Comparison of ENCODE assay signal across 19 cellular contexts in genomic region chr10:63123963-63124362, GRCh38. TPM values are rescaled to one million over a fixed set of nuclear protein-coding genes. Genes with fewer than 3 reads are reported as not detected.
A peak's percentile ranks its signal among the peaks of the same experiment; 100 is the strongest.
DNase-seq lines count a peak whose midpoint lies in the region; ATAC-seq, FAIRE-seq and TF ChIP-seq lines count a peak whose summit lies in the region.
"Had no signal": no experiment of that assay in that cellular context is flagged by ENCODE, and none has a peak within 500 bp of the region (broad histone marks: within the 10 kb centered on the region; RNA-seq: fewer than 3 reads in every experiment).

No MANE protein-coding gene starts in this region.

- no peak overlapping the region for H2BK120ac ChIP-seq in mesenchymal stem cell (ENCODE audit: low read depth, low read length)

- no peak overlapping the region for H3K4ac ChIP-seq in mesenchymal stem cell (ENCODE audit: low read depth in 1 of 2, low read length in 2 of 2)

- TF ChIP-seq CTCF in HepG2 (CRISPR knock-in tag; IDR thresholded peaks at IDR 0.05) (no peak), right lobe of liver (IDR thresholded peaks at IDR 0.05) (no peak), astrocyte (IDR thresholded peaks at IDR 0.05; ENCODE audit: insufficient read depth, low read depth, low read length) (no peak), choroid plexus epithelial cell (conservative IDR thresholded peaks at IDR 0.05; ENCODE audit: low read depth, low read length) (no peak)

- CTCF ChIA-PET in HepG2 (lab: Yijun Ruan, JAX; ENCODE audit: low intra/inter-chr PET ratio, low total read pairs): no interaction called here

- FAIRE-seq in HepG2 (lab: Jason Lieb, UNC) (no peak), astrocyte (lab: Jason Lieb, UNC) (no peak)
- FAIRE-seq: H1 had no signal

- no peak for TF ChIP-seq RAD21 in HepG2 (CRISPR knock-in tag; IDR thresholded peaks at IDR 0.05)

- no peak overlapping the region for H3K14ac ChIP-seq in mesenchymal stem cell (ENCODE audit: low read length in 2 of 2)

- no peak overlapping the region for H4K8ac ChIP-seq in mesenchymal stem cell (ENCODE audit: low read length)

- no peak for TF ChIP-seq EP300 in HepG2 (IDR thresholded peaks at IDR 0.05; ENCODE audit: low read depth in 2 of 2, low read length in 2 of 2)
- no peak for TF ChIP-seq EP300 in HepG2 (CRISPR knock-in tag; IDR thresholded peaks at IDR 0.05; ENCODE audit: borderline replicate concordance)

- no peaks in the 10 kb centered on the region for H3K36me3 Mint-ChIP-seq in astrocyte (ENCODE audit: low read depth, unreplicated experiment)
- H3K36me3 Mint-ChIP-seq: CD4-positive, CD25-positive, alpha-beta regulatory T cell had no signal

- no peak overlapping the region for H2BK15ac ChIP-seq in mesenchymal stem cell (ENCODE audit: low read depth, poor library complexity, severe bottlenecking)

- no peaks in the 10 kb centered on the region for H4K20me1 ChIP-seq in HepG2 (ENCODE audit: insufficient read depth, low read length)
- H4K20me1 ChIP-seq in astrocyte (ENCODE audit: insufficient read depth, low read length): no peaks in the 10 kb centered on the region

- H3K9ac ChIP-seq in HepG2 (ENCODE audit: insufficient read depth, low read depth, low read length) (no peak overlapping the region), astrocyte (ENCODE audit: low read length) (no peak overlapping the region), mesenchymal stem cell (ENCODE audit: low read length) (no peak overlapping the region)

- no peak overlapping the region for H3K4me2 ChIP-seq in HepG2 (ENCODE audit: low read depth, low read length)
- no peak overlapping the region for H3K4me2 ChIP-seq in astrocyte (ENCODE audit: low read length)
- H3K4me2 ChIP-seq in mesenchymal stem cell (ENCODE audit: low read length, poor library complexity, severe bottlenecking): no peak overlapping the region

- H3K4me3 ChIP-seq in HepG2 (replicated peaks in 1 of 3; ENCODE audit: insufficient read depth in 1 of 3, low read depth in 2 of 3, low read length in 3 of 3): no peak overlapping the region
- H3K4me3 ChIP-seq in right lobe of liver: no peak overlapping the region
- H3K4me3 ChIP-seq in astrocyte (ENCODE audit: insufficient read depth, low read depth, low read length): no peak overlapping the region
- no peak overlapping the region for H3K4me3 ChIP-seq in choroid plexus epithelial cell (ENCODE audit: low read depth, low read length)
- no peak overlapping the region for H3K4me3 ChIP-seq in mesenchymal stem cell (ENCODE audit: insufficient read depth in 1 of 2, low read depth in 1 of 2, low read length in 2 of 2)

- H3K23ac ChIP-seq in mesenchymal stem cell (ENCODE audit: low read length in 2 of 2): no peak overlapping the region

- peaks cover 16% of the 10 kb centered on the region for H3K4me1 Mint-ChIP-seq in astrocyte (ENCODE audit: low read depth, unreplicated experiment)
- H3K4me1 Mint-ChIP-seq: CD4-positive, CD25-positive, alpha-beta regulatory T cell; CD8-positive, alpha-beta memory T cell; H9 had no signal

- H3K27me3 Mint-ChIP-seq in astrocyte (ENCODE audit: low read depth, unreplicated experiment): no peaks in the 10 kb centered on the region

- H3K79me2 ChIP-seq in HepG2 (ENCODE audit: insufficient read depth, low read length) (no peaks in the 10 kb centered on the region), astrocyte (ENCODE audit: insufficient read depth, low read length) (no peaks in the 10 kb centered on the region)

- H2AK5ac ChIP-seq in mesenchymal stem cell (ENCODE audit: low read length, severe bottlenecking): no peak overlapping the region

- in situ Hi-C loops in HepG2 (cut with HindIII; ENCODE audit: extremely low pct_ligation_motif_present, low pct_unique_long_range_greater_than_20kb): no loop called here

- H3K4me1 ChIP-seq in HepG2 (ENCODE audit: insufficient read depth, low read length) (no peaks in the 10 kb centered on the region), right lobe of liver (no peaks in the 10 kb centered on the region), astrocyte (ENCODE audit: insufficient read depth, low read length) (peaks cover 11% of the 10 kb centered on the region), mesenchymal stem cell (ENCODE audit: control insufficient read depth, insufficient read depth, low read depth, low read length) (no peaks in the 10 kb centered on the region)
- H3K4me1 ChIP-seq: BE2C had no signal

- H3K36me3 ChIP-seq in HepG2 (replicated peaks in 1 of 2; ENCODE audit: control insufficient read depth in 1 of 2, insufficient read depth in 2 of 2, low read length in 2 of 2) (no peaks in the 10 kb centered on the region), right lobe of liver (no peaks in the 10 kb centered on the region), astrocyte (ENCODE audit: insufficient read depth, low read length) (no peaks in the 10 kb centered on the region), mesenchymal stem cell (ENCODE audit: control insufficient read depth in 1 of 2, insufficient read depth in 2 of 2, low read depth in 1 of 2, low read length in 2 of 2) (no peaks in the 10 kb centered on the region)
- H3K36me3 ChIP-seq: BE2C had no signal

- H3K18ac ChIP-seq in mesenchymal stem cell (ENCODE audit: low read depth in 1 of 2, low read length in 2 of 2): no peak overlapping the region

- H2BK5ac ChIP-seq in mesenchymal stem cell (ENCODE audit: low read depth, low read length, poor library complexity, severe bottlenecking): no peak overlapping the region

- no peak for TF ChIP-seq POLR2A in HepG2 (IDR thresholded peaks at IDR 0.05; ENCODE audit: insufficient read depth in 1 of 2, low read depth in 2 of 2, low read length in 2 of 2)
- no peak for TF ChIP-seq POLR2A in right lobe of liver (IDR thresholded peaks at IDR 0.05)

- 19% methylated on average over 2 of the region's 2 CpGs for WGBS in HepG2 (ENCODE audit: low lambda C conversion rate)
- 87% methylated on average over 2 of the region's 2 CpGs for WGBS in right lobe of liver (ENCODE audit: insufficient coverage, low coverage, low lambda C conversion rate, missing lambda C conversion rate)
- 98% methylated on average over 1 of the region's 2 CpGs for WGBS in mesenchymal stem cell

- intact Hi-C loops in HepG2 (cut with micrococcal nuclease; ENCODE audit: unreplicated experiment): no loop called here
- intact Hi-C loops in right lobe of liver (cut with DNase I): no loop called here

- peaks cover 4% of the 10 kb centered on the region for H3K9me3 Mint-ChIP-seq in astrocyte (ENCODE audit: unreplicated experiment)
- H3K9me3 Mint-ChIP-seq: CD8-positive, alpha-beta memory T cell had no signal

- ATAC-seq in HepG2: no peak
- ATAC-seq in right lobe of liver: no peak
- ATAC-seq in HG03025 (IDR thresholded peaks at IDR 0.05; ENCODE audit: low FRiP score, unreplicated experiment): no peak

- H3K27ac Mint-ChIP-seq in astrocyte (ENCODE audit: unreplicated experiment): peak overlapping the region; percentile 26
- H3K27ac Mint-ChIP-seq: CD4-positive, CD25-positive, alpha-beta regulatory T cell; CD8-positive, alpha-beta memory T cell; H9 had no signal

- no peaks in the 10 kb centered on the region for H3K79me1 ChIP-seq in mesenchymal stem cell (replicated peaks; ENCODE audit: low read length, poor library complexity, severe bottlenecking)

- H3K9me3 ChIP-seq in HepG2 (ENCODE audit: low read length): no peaks in the 10 kb centered on the region
- no peaks in the 10 kb centered on the region for H3K9me3 ChIP-seq in right lobe of liver
- H3K9me3 ChIP-seq in astrocyte (ENCODE audit: insufficient read depth, low read depth, low read length): no peaks in the 10 kb centered on the region
- H3K9me3 ChIP-seq in mesenchymal stem cell (ENCODE audit: control insufficient read depth, low read length): no peaks in the 10 kb centered on the region
- H3K9me3 ChIP-seq: BE2C had no signal

- no peak overlapping the region for H2AFZ ChIP-seq in HepG2 (ENCODE audit: low read length)
- no peak overlapping the region for H2AFZ ChIP-seq in astrocyte (ENCODE audit: low read depth, low read length)
- no peak overlapping the region for H2AFZ ChIP-seq in mesenchymal stem cell (ENCODE audit: low read depth, low read length)

- no peak overlapping the region for H3K4me3 Mint-ChIP-seq in astrocyte (ENCODE audit: unreplicated experiment)
- H3K4me3 Mint-ChIP-seq: CD4-positive, CD25-positive, alpha-beta regulatory T cell; CD8-positive, alpha-beta memory T cell; H9 had no signal

- no peak for DNase-seq in HepG2 (ENCODE audit: low spot score)
- DNase-seq in right lobe of liver: no peak
- DNase-seq in astrocyte (ENCODE audit: low read depth): peak; percentile 80
- DNase-seq in choroid plexus epithelial cell (ENCODE audit: low read depth): peak; percentile 26
- peak; percentile 22 for DNase-seq in mesenchymal stem cell
- DNase-seq in DMS153 (lab: John Stamatoyannopoulos, UW): no peak
- no peak for DNase-seq in stimulated activated CD8-positive, alpha-beta memory T cell treated with anti-CD3 and anti-CD28 coated beads, Interleukin-4, amount 100 ng/mL, for 48 hours
- DNase-seq: 8988T; BE2C; C1 segment of cervical spinal cord; CD4-positive, CD25-positive, alpha-beta regulatory T cell; CD8-positive, alpha-beta memory T cell; COR-L47; DMS 273 treated with DMSO at 0.1 percent for 48 hours; DMS79; GF-D8; H9 had no signal

- BruUV-seq in HepG2 (replicated peaks; lab: Mats Ljungman, UMichigan): no TSS peak

- H3K27ac ChIP-seq in HepG2 (ENCODE audit: extremely low read length, insufficient read depth, low read length) (no peak overlapping the region), right lobe of liver (no peak overlapping the region), astrocyte (ENCODE audit: low read depth, low read length) (no peak overlapping the region), mesenchymal stem cell (ENCODE audit: low read length, poor library complexity, severe bottlenecking) (no peak overlapping the region)

- no peaks in the 10 kb centered on the region for H3K27me3 ChIP-seq in HepG2 (ENCODE audit: control insufficient read depth in 1 of 2, insufficient read depth in 2 of 2, low read length in 2 of 2)
- no peaks in the 10 kb centered on the region for H3K27me3 ChIP-seq in right lobe of liver
- H3K27me3 ChIP-seq in astrocyte (ENCODE audit: insufficient read depth, low read length): no peaks in the 10 kb centered on the region
- H3K27me3 ChIP-seq in mesenchymal stem cell (ENCODE audit: control insufficient read depth in 1 of 2, insufficient read depth in 1 of 2, low read length in 2 of 2): no peaks in the 10 kb centered on the region
- H3K27me3 ChIP-seq: BE2C had no signal

- no peak overlapping the region for H2BK12ac ChIP-seq in mesenchymal stem cell (ENCODE audit: low read length in 2 of 2)

- POLR2A ChIA-PET in HepG2 (lab: Yijun Ruan, JAX): interaction anchor here (1.0 kb wide), 1 partner anchor 9 kb away, joined by 3 read pairs; no protein-coding TSS in a partner anchor

- no peak overlapping the region for H4K91ac ChIP-seq in mesenchymal stem cell (ENCODE audit: low read length)

RNA-seq across cellular contexts. Expression of gene NRBF2, which starts 9.2 kb away (rescaled TPM):
- total RNA-seq in HepG2 (2016; rRNA removed; fragmentation: Illumina TruSeq; extraction: Trizol) (28.4 and 39.0 TPM in 2 replicates), right lobe of liver (10 to 100 TPM; 15.9 to 32.3 (median 22.8) TPM), astrocyte (55.4 and 60.0 TPM in 2 replicates)
- 7.3 and 10.7 TPM in 2 replicates for total RNA-seq in HepG2 (2016; cell fraction: cytosol; rRNA removed; fragmentation: Illumina TruSeq; extraction: Trizol; ENCODE audit: low read depth)
- 26.2 and 39.1 TPM in 2 replicates for total RNA-seq in HepG2 (2016; cell fraction: insoluble cytoplasmic fraction; rRNA removed; fragmentation: Illumina TruSeq; extraction: Trizol)
- total RNA-seq in HepG2 (2016; cell fraction: membrane; rRNA removed; fragmentation: Illumina TruSeq; extraction: Trizol): 20.1 and 26.1 TPM in 2 replicates
- total RNA-seq in HepG2 (2016; cell fraction: nucleus; rRNA removed; fragmentation: Illumina TruSeq; extraction: Trizol): 12.7 and 13.7 TPM in 2 replicates
- polyA plus RNA-seq in HepG2 (2011; rRNA removed): 18.0 and 20.0 TPM in 2 replicates
- polyA plus RNA-seq in HepG2 (2011; cell fraction: cytosol; rRNA removed): 10.9 and 15.2 TPM in 2 replicates
- 3.7 and 5.0 TPM in 2 replicates for polyA plus RNA-seq in HepG2 (2011; cell fraction: nucleus; rRNA removed)
- polyA plus RNA-seq in HepG2 (2012): 23.4 and 26.2 TPM in 2 replicates
- 6.4 and 8.3 TPM in 2 replicates for polyA plus RNA-seq in HepG2 (2016; cell fraction: cytosol; fragmentation: Illumina TruSeq; extraction: Trizol; ENCODE audit: low read depth)
- polyA plus RNA-seq in HepG2 (2016; cell fraction: insoluble cytoplasmic fraction; fragmentation: Illumina TruSeq; extraction: Trizol; ENCODE audit: low read depth): 44.3 and 47.7 TPM in 2 replicates
- 13.8 and 19.0 TPM in 2 replicates for polyA plus RNA-seq in HepG2 (2016; cell fraction: membrane; fragmentation: Illumina TruSeq; extraction: Trizol; ENCODE audit: low read depth)
- polyA plus RNA-seq in HepG2 (2016; cell fraction: nucleus; fragmentation: Illumina TruSeq; extraction: Trizol; ENCODE audit: insufficient read depth, low read depth): 17.1 and 19.4 TPM in 2 replicates
- 7.0 and 10.8 TPM in 2 replicates for polyA minus RNA-seq in HepG2 (2011; rRNA and poly(A)+ RNA removed; ENCODE audit: low replicate concordance)
- polyA minus RNA-seq in HepG2 (2011; cell fraction: cytosol; rRNA and poly(A)+ RNA removed): 13.7 and 15.0 TPM in 2 replicates
- 11.5 and 12.1 TPM in 2 replicates for polyA minus RNA-seq in HepG2 (2011; cell fraction: nucleus; rRNA and poly(A)+ RNA removed)
- 42.8 TPM for polyA plus RNA-seq in mesenchymal stem cell (2013, experiment 1 of 2)
- polyA plus RNA-seq in mesenchymal stem cell (2013, experiment 2 of 2): 42.3 TPM

Comparison
In these comparisons a context has a peak if more than half of its experiments do, and no peak if none do; other contexts are left out.
1. DNase-seq: peak in astrocyte (single experiment), choroid plexus epithelial cell (single experiment) and mesenchymal stem cell (single experiment); none in HepG2 (single experiment), right lobe of liver (0 of 3), DMS153 (single experiment) and stimulated activated CD8-positive, alpha-beta memory T cell treated with anti-CD3 and anti-CD28 coated beads, Interleukin-4, amount 100 ng/mL, for 48 hours (single experiment).